ENCODE assay signal across 28 cellular contexts in the genomic region with DNA sequence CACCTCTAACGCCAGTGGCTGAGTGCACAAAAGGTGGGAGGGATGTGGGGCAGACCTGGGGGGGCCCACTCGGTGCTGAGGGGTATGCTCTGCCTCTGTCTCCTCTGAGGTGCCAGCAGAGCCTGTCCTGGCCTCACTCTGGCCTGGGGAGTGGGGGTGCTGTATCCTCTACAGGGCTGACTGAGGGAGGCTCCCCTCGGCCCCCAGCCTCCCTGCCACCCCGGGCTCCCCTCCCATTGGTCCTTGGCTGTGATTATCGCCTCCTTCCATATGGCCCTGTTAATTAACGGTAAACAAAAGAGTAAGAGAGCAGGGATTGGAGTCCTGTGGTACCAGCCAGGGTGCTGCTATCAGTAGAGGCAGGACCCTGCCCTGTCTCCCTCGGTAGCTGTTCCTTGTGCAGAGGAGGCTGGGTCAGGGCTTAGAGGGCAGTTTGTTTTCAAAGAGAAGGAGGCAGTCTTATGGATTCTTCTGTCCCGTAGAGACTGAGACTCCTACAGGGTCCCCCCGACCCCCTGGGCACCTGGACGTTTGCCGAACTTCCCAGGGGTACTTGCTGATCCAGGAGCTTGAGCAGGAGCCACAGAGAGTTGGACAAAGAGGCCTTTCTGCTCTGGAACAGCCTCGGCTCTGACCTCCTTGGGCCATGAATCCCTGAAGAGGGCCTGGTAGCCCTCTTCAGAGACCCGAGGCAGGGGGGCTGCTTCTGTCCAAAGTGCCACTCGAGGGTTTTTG. TPM values are rescaled to one million over a fixed set of nuclear protein-coding genes. Genes with fewer than 3 reads are reported as not detected.
DNase-seq lines count a peak whose midpoint lies in the region; ATAC-seq and TF ChIP-seq lines count a peak whose summit lies in the region.
"Had no signal": no experiment of that assay in that cellular context is flagged by ENCODE, and none has a peak within 500 bp of the region (broad histone marks: within the 10 kb centered on the region; RNA-seq: fewer than 3 reads in every experiment).

No MANE protein-coding gene starts in this region.

- H3K27me3 ChIP-seq in heart right ventricle (peaks cover 0 to 96% (median 81%) of the 10 kb centered on the region in 7 donors), body of pancreas (no peaks in the 10 kb centered on the region)

- no peaks in the 10 kb centered on the region for H3K36me3 ChIP-seq in heart right ventricle
- H3K36me3 ChIP-seq in body of pancreas (replicated peaks in 1 of 2; ENCODE audit: insufficient read depth in 1 of 2, low read depth in 2 of 2): no peaks in the 10 kb centered on the region
- H3K36me3 ChIP-seq: adrenal gland; BLaER1 treated with 17β-estradiol and CSF1 and Interleukin-3, amounts not matched to agents 10 nM and 100 nM; brain microvascular endothelial cell; pancreas; upper lobe of right lung had no signal

- H3K27ac ChIP-seq in heart right ventricle (no peak overlapping the region), body of pancreas (no peak overlapping the region)
- H3K27ac ChIP-seq: BLaER1 treated with 17β-estradiol and CSF1 and Interleukin-3, amounts not matched to agents 10 nM and 100 nM; brain microvascular endothelial cell; pancreas; upper lobe of right lung had no signal

- intact Hi-C loops in left ventricle myocardium superior (cut with micrococcal nuclease): no loop called here
- intact Hi-C loops in heart right ventricle (cut with DNase I): no loop called here
- intact Hi-C loops in body of pancreas (cut with DNase I): no loop called here

- WGBS in heart right ventricle, 2 donors: 60 to 69% methylated on average over 14 of the region's 14 CpGs
- WGBS in body of pancreas, 2 donors: 50 to 56% methylated on average over 7 to 14 of the region's 14 CpGs

- H3K4me3 ChIP-seq in heart right ventricle (no peak overlapping the region), body of pancreas (no peak overlapping the region)
- H3K4me3 ChIP-seq: adrenal gland; BLaER1 treated with 17β-estradiol and CSF1 and Interleukin-3, amounts not matched to agents 10 nM and 100 nM; GM23338; pancreas; upper lobe of right lung had no signal

- H3K9me3 ChIP-seq in heart right ventricle (no peaks in the 10 kb centered on the region), body of pancreas (no peaks in the 10 kb centered on the region)
- H3K9me3 ChIP-seq: adrenal gland; BLaER1 treated with 17β-estradiol and CSF1 and Interleukin-3, amounts not matched to agents 10 nM and 100 nM; pancreas; upper lobe of right lung had no signal

- ATAC-seq in left ventricle myocardium superior: no peak
- ATAC-seq in heart right ventricle: no peak
- no peak for ATAC-seq in body of pancreas
- ATAC-seq: activated T-cell treated with anti-CD3 and anti-CD28 coated beads, Interleukin-2, amount 50 U/mL, for 72 hours; pancreas; stimulated activated effector memory CD8-positive, alpha-beta T cell treated with anti-CD3 and anti-CD28 coated beads, Interleukin-12 subunit alpha, Interleukin-12 subunit beta, amount 100 ng/mL, for 72 hours; upper lobe of right lung had no signal

- H3K4me1 ChIP-seq in heart right ventricle (no peaks in the 10 kb centered on the region), body of pancreas (no peaks in the 10 kb centered on the region)
- H3K4me1 ChIP-seq: adrenal gland, pancreas, upper lobe of right lung had no signal

- TF ChIP-seq CTCF in heart right ventricle (IDR thresholded peaks at IDR 0.05) (no peak), body of pancreas (IDR thresholded peaks at IDR 0.05) (no peak)

- no peak for TF ChIP-seq POLR2A in body of pancreas (IDR thresholded peaks at IDR 0.05)
- TF ChIP-seq POLR2A in erythroblast (IDR thresholded peaks at IDR 0.05; ENCODE audit: low read length): no peak

- DNase-seq in left ventricle myocardium superior (peak; percentile 7), heart right ventricle (no peak), NCI-H2171 treated with DMSO at 0.1 percent for 48 hours (lab: John Stamatoyannopoulos, UW) (peak; percentile 82), cerebellar cortex (ENCODE audit: low spot score) (peak; percentile 62), retina (peak; percentile 29), body of pancreas (no peak), NCI-H2227 treated with DMSO at 0.1 percent for 48 hours (lab: John Stamatoyannopoulos, UW) (no peak), erythroblast (lab: John Stamatoyannopoulos, UW) (no peak)
- DNase-seq: activated CD4-positive, alpha-beta T cell treated with anti-CD3 and anti-CD28 coated beads, Interleukin-2, amount 10 ng/mL, durations not matched to agents 7 days and 5 days; activated naive CD4-positive, alpha-beta T cell treated with Interleukin-2 at 50 U/mL for 16 hours; activated T-cell treated with anti-CD3 and anti-CD28 coated beads, Interleukin-2, amount 50 U/mL, for 72 hours; brain microvascular endothelial cell; effector CD8-positive, alpha-beta T cell; HFFc6; Karpas-422; NCI-H1436 treated with DMSO at 0.1 percent for 48 hours; NCI-H748 treated with DMSO at 0.1 percent for 48 hours; stimulated activated CD4-positive, alpha-beta T cell treated with anti-CD3 and anti-CD28 coated beads, Interleukin-4, amount 100 ng/mL, for 24 hours; upper lobe of right lung had no signal

RNA-seq across cellular contexts. Expression of gene MYT1, which starts 1.8 kb away (rescaled TPM):
- 0.20 TPM for total RNA-seq in left ventricle myocardium superior
- total RNA-seq in heart right ventricle: under 1 TPM in 9 of 10 donors, not detected in 1; 0.05 to 0.35 (median 0.11) TPM
- polyA plus RNA-seq in heart right ventricle: under 1 TPM; 0.01 to 0.15 TPM
- under 1 TPM in 1 of 2 donors, not detected in 1; 0.99 TPM for total RNA-seq in body of pancreas
- total RNA-seq: activated CD4-positive, alpha-beta T cell treated with anti-CD3 and anti-CD28 coated beads, Interleukin-2, amount 10 ng/mL, durations not matched to agents 7 days and 5 days; fibroblast of villous mesenchyme; HFFc6 had no signal
- polyA plus RNA-seq: AG04450, esophagus had no signal

RNA-seq across cellular contexts. Expression of gene NPBWR2, which starts 58.7 kb away (rescaled TPM):
- total RNA-seq in left ventricle myocardium superior (not detected), heart right ventricle (not detected), body of pancreas (not detected)
- polyA plus RNA-seq in heart right ventricle: not detected
- total RNA-seq: activated CD4-positive, alpha-beta T cell treated with anti-CD3 and anti-CD28 coated beads, Interleukin-2, amount 10 ng/mL, durations not matched to agents 7 days and 5 days; activated T-cell treated with anti-CD3 and anti-CD28 coated beads, Interleukin-2, amount 50 U/mL, for 72 hours; fibroblast of villous mesenchyme; GM23338; HFFc6; OCI-LY7; pancreas; upper lobe of right lung had no signal
- polyA plus RNA-seq: AG04450, esophagus, GM23338, pancreas had no signal

Comparison
In these comparisons a context has a peak if more than half of its experiments do, and no peak if none do; other contexts are left out.
1. DNase-seq: peak in left ventricle myocardium superior (single experiment), NCI-H2171 treated with DMSO at 0.1 percent for 48 hours (single experiment), cerebellar cortex (single experiment) and retina (single experiment); none in heart right ventricle (0 of 2), body of pancreas (0 of 4), NCI-H2227 treated with DMSO at 0.1 percent for 48 hours (single experiment) and erythroblast (0 of 2).